In the genomic region with DNA sequence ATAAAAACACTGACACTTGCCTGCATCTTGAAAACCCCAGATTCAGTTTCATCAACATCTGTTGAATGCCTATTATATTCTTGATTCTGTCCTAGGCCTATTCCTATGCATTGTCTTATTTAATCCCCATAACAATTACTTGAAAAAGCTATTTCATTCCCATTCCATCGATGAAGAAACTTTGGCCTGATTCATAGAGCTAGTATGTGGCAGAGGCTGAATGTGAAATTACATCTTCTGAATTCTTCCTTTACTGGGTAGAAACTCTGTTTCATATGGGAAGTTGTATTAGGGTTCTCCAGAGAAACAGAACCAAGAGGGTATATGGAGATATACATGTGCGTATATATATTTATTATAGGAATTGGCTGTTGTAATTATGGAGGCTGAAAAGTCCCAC, we compare ENCODE assay signal across 17 cellular contexts. TPM values are rescaled to one million over a fixed set of nuclear protein-coding genes. Genes with fewer than 3 reads are reported as not detected.
DNase-seq lines count a peak whose midpoint lies in the region; FAIRE-seq lines count a peak whose summit lies in the region.
"Had no signal": no experiment of that assay in that cellular context is flagged by ENCODE, and none has a peak within 500 bp of the region (broad histone marks: within the 10 kb centered on the region; RNA-seq: fewer than 3 reads in every experiment).

No MANE protein-coding gene starts in this region.

- 86 to 93% (median 88%) methylated on average over 2 of the region's 2 CpGs for WGBS in small intestine, 3 donors

- H3K4me1 ChIP-seq in neuron (ENCODE audit: insufficient read depth, low read length) = peaks cover 8% of the 10 kb centered on the region
- peaks cover 2 to 6% of the 10 kb centered on the region in 2 donors for H3K4me1 ChIP-seq in small intestine (ENCODE audit: control insufficient read depth in 2 of 2, insufficient read depth in 1 of 2, low read depth in 1 of 2, low read length in 1 of 2)
- H3K4me1 ChIP-seq: Caco-2 had no signal

- peak; percentile 17 for DNase-seq in NCI-H2171 treated with DMSO at 0.1 percent for 48 hours (lab: John Stamatoyannopoulos, UW)
- DNase-seq in NCI-H2171 (lab: John Stamatoyannopoulos, UW) = no peak
- DNase-seq in NCI-H524 treated with DMSO at 0.1 percent for 48 hours (lab: John Stamatoyannopoulos, UW) = peak; percentile 24
- no peak for DNase-seq in small intestine
- DNase-seq in cerebellum (ENCODE audit: low spot score) = no peak
- no peak for DNase-seq in KBM-7
- DNase-seq in NCI-H1417 (lab: John Stamatoyannopoulos, UW) = no peak
- DNase-seq: Caco-2, DMS53, GDM1, Kasumi-1, MV-4-11, NCI-H1436, NCI-H748 treated with DMSO at 0.1 percent for 48 hours, T-cell had no signal

- in situ Hi-C loops in KBM-7 (cut with MboI; ENCODE audit: low pct_unique_long_range_greater_than_20kb, low sequenced_read_pairs) = no loop called here

- no peaks in the 10 kb centered on the region for H3K27me3 ChIP-seq in neuron (ENCODE audit: insufficient read depth, low read length)
- H3K27me3 ChIP-seq in small intestine (ENCODE audit: control insufficient read depth in 2 of 2, insufficient read depth in 2 of 2, low read length in 2 of 2) = no peaks in the 10 kb centered on the region

- H3K36me3 ChIP-seq in neuron (ENCODE audit: insufficient read depth, low read length) (no peaks in the 10 kb centered on the region), small intestine (ENCODE audit: control insufficient read depth in 2 of 2, insufficient read depth in 2 of 2, low read length in 2 of 2) (no peaks in the 10 kb centered on the region)

- no peak for FAIRE-seq in small intestine (lab: Jason Lieb, UNC)

- H3K4me3 ChIP-seq in neuron (ENCODE audit: low read length) (no peak overlapping the region), small intestine (ENCODE audit: low read depth in 1 of 2, low read length in 2 of 2) (no peak overlapping the region)

- no peak overlapping the region for H3K27ac ChIP-seq in small intestine (ENCODE audit: low read depth in 1 of 2, low read length in 1 of 2)
- H3K27ac ChIP-seq: 22Rv1 had no signal

- H2AFZ ChIP-seq in neuron (ENCODE audit: low read depth, low read length) = peak overlapping the region; percentile 12

- no peaks in the 10 kb centered on the region for H3K9me3 ChIP-seq in neuron (ENCODE audit: low read length)
- no peaks in the 10 kb centered on the region for H3K9me3 ChIP-seq in small intestine (ENCODE audit: control insufficient read depth, low read depth)
- H3K9me3 ChIP-seq: Caco-2 had no signal

RNA-seq across cellular contexts. Expression of a gene that starts 35.0 kb away (rescaled TPM):
- 10 to 100 TPM; 14.0 to 17.4 (median 15.7) TPM for polyA plus RNA-seq in small intestine
- total RNA-seq in cerebellum = 29.7 TPM

Comparison
In these comparisons a context has a peak if more than half of its experiments do, and no peak if none do; other contexts are left out.
1. DNase-seq: peak in NCI-H2171 treated with DMSO at 0.1 percent for 48 hours (single experiment) and NCI-H524 treated with DMSO at 0.1 percent for 48 hours (single experiment); none in NCI-H2171 (single experiment), small intestine (single experiment), cerebellum (single experiment), KBM-7 (single experiment) and NCI-H1417 (0 of 3).